In the genomic region with DNA sequence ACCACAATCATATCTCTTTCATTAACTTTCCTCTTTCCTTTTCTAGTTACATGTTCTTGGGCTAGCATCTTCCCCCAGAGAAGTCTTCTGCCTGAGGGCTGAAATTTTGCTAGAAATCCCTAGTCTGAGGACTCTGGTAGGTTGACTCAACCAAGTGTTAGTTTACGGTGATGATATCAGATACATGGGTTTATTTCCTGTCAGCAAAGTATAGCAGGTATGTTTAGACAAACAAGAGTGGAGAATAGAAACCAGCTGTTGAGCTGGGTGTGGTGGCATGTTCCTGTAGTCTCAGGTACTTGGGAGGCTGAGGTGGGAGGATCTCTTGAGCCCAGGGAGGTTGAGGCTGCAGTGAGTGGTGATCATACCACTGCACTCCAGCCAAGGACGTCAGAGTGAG, we compare ENCODE assay signal across 28 cellular contexts. TPM values are rescaled to one million over a fixed set of nuclear protein-coding genes. Genes with fewer than 3 reads are reported as not detected.
DNase-seq lines count a peak whose midpoint lies in the region; ATAC-seq, FAIRE-seq and TF ChIP-seq lines count a peak whose summit lies in the region.
"Had no signal": no experiment of that assay in that cellular context is flagged by ENCODE, and none has a peak within 500 bp of the region (broad histone marks: within the 10 kb centered on the region; RNA-seq: fewer than 3 reads in every experiment).

No MANE protein-coding gene starts in this region.

- H3K27ac Mint-ChIP-seq in activated CD8-positive, alpha-beta memory T cell treated with anti-CD3 and anti-CD28 coated beads, Interleukin-2, amount 10 ng/mL, durations not matched to agents 7 days and 5 days, result no peak overlapping the region

- no peak overlapping the region for H3K4me3 Mint-ChIP-seq in activated CD8-positive, alpha-beta memory T cell treated with anti-CD3 and anti-CD28 coated beads, Interleukin-2, amount 10 ng/mL, durations not matched to agents 7 days and 5 days

- H3K27ac ChIP-seq in esophagus muscularis mucosa (replicated peaks in 1 of 4), result no peak overlapping the region
- H3K27ac ChIP-seq: RWPE1 had no signal

- H3K9me3 Mint-ChIP-seq in activated CD8-positive, alpha-beta memory T cell treated with anti-CD3 and anti-CD28 coated beads, Interleukin-2, amount 10 ng/mL, durations not matched to agents 7 days and 5 days (ENCODE audit: low read depth), result no peaks in the 10 kb centered on the region

- H3K27me3 Mint-ChIP-seq in activated CD8-positive, alpha-beta memory T cell treated with anti-CD3 and anti-CD28 coated beads, Interleukin-2, amount 10 ng/mL, durations not matched to agents 7 days and 5 days, result peaks cover 3% of the 10 kb centered on the region

- no peaks in the 10 kb centered on the region for H3K4me1 ChIP-seq in esophagus muscularis mucosa

- TF ChIP-seq EP300 in esophagus muscularis mucosa (IDR thresholded peaks at IDR 0.05), result no peak

- no peak for TF ChIP-seq POLR2A in esophagus muscularis mucosa (IDR thresholded peaks at IDR 0.05; ENCODE audit: low read depth)

- CTCF ChIA-PET in activated CD8-positive, alpha-beta memory T cell treated with anti-CD3 and anti-CD28 coated beads, Interleukin-2, amount 10 ng/mL, durations not matched to agents 7 days and 5 days (lab: Charles Lee), result interaction anchor here (0.7 kb wide), 1 partner anchor 229 kb away, joined by 3 read pairs; no protein-coding TSS in a partner anchor

- intact Hi-C loops in esophagus muscularis mucosa (cut with DNase I), result no loop called here

- no peak for ATAC-seq in activated CD8-positive, alpha-beta memory T cell treated with anti-CD3 and anti-CD28 coated beads, Interleukin-2, amount 10 ng/mL, durations not matched to agents 7 days and 5 days
- ATAC-seq: HepG2 had no signal

- DNase-seq in activated CD8-positive, alpha-beta memory T cell treated with anti-CD3 and anti-CD28 coated beads, Interleukin-2, amount 50 U/mL, for 48 hours, result peak; percentile 15
- no peak for DNase-seq in activated CD8-positive, alpha-beta memory T cell treated with anti-CD3 and anti-CD28 coated beads, Interleukin-2, amount 10 ng/mL, durations not matched to agents 7 days and 5 days
- DNase-seq in bronchial epithelial cell (ENCODE audit: low read depth), result peak; percentile 55
- DNase-seq in esophagus muscularis mucosa (ENCODE audit: extremely low spot score), result peak; percentile 7
- no peak for DNase-seq in effector CD8-positive, alpha-beta T cell (lab: John Stamatoyannopoulos, UW)
- no peak for DNase-seq in Ammon's horn (ENCODE audit: low spot score)
- no peak for DNase-seq in NCI-H128 (lab: John Stamatoyannopoulos, UW; ENCODE audit: unreplicated experiment)
- DNase-seq in DMS 273 (lab: John Stamatoyannopoulos, UW; ENCODE audit: unreplicated experiment), result no peak
- DNase-seq: 8988T; ACHN; Calu3; DMS153; Karpas-422; NCI-H1105 treated with DMSO at 0.1 percent for 48 hours; NCI-H1694; NCI-H2029 treated with DMSO at 0.1 percent for 48 hours; NCI-H446 treated with DMSO at 0.1 percent for 48 hours; NCI-H526; NCI-H82; NK-92 treated with Interleukin-12 subunit alpha and Interleukin-12 subunit beta, amount 100 ng/mL, for 24 hours; SHP77 treated with DMSO at 0.1 percent for 48 hours had no signal

- FAIRE-seq in bronchial epithelial cell (lab: Jason Lieb, UNC), result no peak
- FAIRE-seq: GM18507, H54, HepG2 had no signal

- no peaks in the 10 kb centered on the region for H3K9me3 ChIP-seq in esophagus muscularis mucosa

- 87% methylated on average over 2 of the region's 2 CpGs for WGBS in esophagus muscularis mucosa

- TF ChIP-seq CTCF in bronchial epithelial cell (IDR thresholded peaks at IDR 0.05; ENCODE audit: insufficient read depth, low read length, severe bottlenecking) (no peak), esophagus muscularis mucosa (IDR thresholded peaks at IDR 0.05) (no peak)

- no peaks in the 10 kb centered on the region for H3K36me3 ChIP-seq in bronchial epithelial cell (ENCODE audit: control insufficient read depth, insufficient read depth, low read length)
- H3K36me3 ChIP-seq in esophagus muscularis mucosa, result no peaks in the 10 kb centered on the region

- H3K27me3 ChIP-seq in bronchial epithelial cell (ENCODE audit: control insufficient read depth, insufficient read depth, low read length) (no peaks in the 10 kb centered on the region), esophagus muscularis mucosa (peaks cover 0 to under 1% (median 0%) of the 10 kb centered on the region in 4 donors)

- no peaks in the 10 kb centered on the region for H3K36me3 Mint-ChIP-seq in activated CD8-positive, alpha-beta memory T cell treated with anti-CD3 and anti-CD28 coated beads, Interleukin-2, amount 10 ng/mL, durations not matched to agents 7 days and 5 days

- peaks cover 5% of the 10 kb centered on the region for H3K4me1 Mint-ChIP-seq in activated CD8-positive, alpha-beta memory T cell treated with anti-CD3 and anti-CD28 coated beads, Interleukin-2, amount 10 ng/mL, durations not matched to agents 7 days and 5 days

- H3K4me3 ChIP-seq in bronchial epithelial cell (ENCODE audit: low read depth, low read length) (no peak overlapping the region), esophagus muscularis mucosa (no peak overlapping the region)

RNA-seq across cellular contexts. Expression of gene FOLR1, which starts 11.2 kb away (rescaled TPM):
- not detected for total RNA-seq in activated CD8-positive, alpha-beta memory T cell treated with anti-CD3 and anti-CD28 coated beads, Interleukin-2, amount 10 ng/mL, durations not matched to agents 7 days and 5 days
- total RNA-seq in bronchial epithelial cell, result 0.53 and 1.3 TPM in 2 replicates
- 1 to 10 TPM in 1 of 4 donors, under 1 TPM in 1, not detected in 2; 0.40 to 1.0 TPM for total RNA-seq in esophagus muscularis mucosa
- total RNA-seq: Daoy, HepG2, HT1080 had no signal

RNA-seq across cellular contexts. Expression of gene FOLR2, which starts 13.4 kb away (rescaled TPM):
- total RNA-seq in activated CD8-positive, alpha-beta memory T cell treated with anti-CD3 and anti-CD28 coated beads, Interleukin-2, amount 10 ng/mL, durations not matched to agents 7 days and 5 days, result not detected
- total RNA-seq in bronchial epithelial cell, result not detected in 2 replicates
- total RNA-seq in esophagus muscularis mucosa, result 10 to 100 TPM; 26.6 to 78.7 (median 33.1) TPM
- total RNA-seq: Calu3, Daoy, G401, HepG2, HT1080 had no signal

RNA-seq across cellular contexts. Expression of gene INPPL1, which starts 21.4 kb away (rescaled TPM):
- 100 to 1,000 TPM; 152 to 157 TPM for total RNA-seq in activated CD8-positive, alpha-beta memory T cell treated with anti-CD3 and anti-CD28 coated beads, Interleukin-2, amount 10 ng/mL, durations not matched to agents 7 days and 5 days
- total RNA-seq in bronchial epithelial cell (12.6 and 24.6 TPM in 2 replicates), esophagus muscularis mucosa (100 to 1,000 TPM in 2 of 4 donors, 10 to 100 TPM in 2; 61.6 to 158 (median 100) TPM)

RNA-seq across cellular contexts. Expression of gene PHOX2A, which starts 40.8 kb away (rescaled TPM):
- not detected for total RNA-seq in activated CD8-positive, alpha-beta memory T cell treated with anti-CD3 and anti-CD28 coated beads, Interleukin-2, amount 10 ng/mL, durations not matched to agents 7 days and 5 days
- total RNA-seq in bronchial epithelial cell, result not detected in 2 replicates
- total RNA-seq in esophagus muscularis mucosa, result 1 to 10 TPM; 1.2 to 1.3 (median 1.3) TPM
- total RNA-seq: Calu3, Daoy, G401, HepG2, HT1080 had no signal

Comparison
In these comparisons a context has a peak if more than half of its experiments do, and no peak if none do; other contexts are left out.
1. DNase-seq: peak in activated CD8-positive, alpha-beta memory T cell treated with anti-CD3 and anti-CD28 coated beads, Interleukin-2, amount 50 U/mL, for 48 hours (single experiment), bronchial epithelial cell (single experiment) and esophagus muscularis mucosa (single experiment); none in activated CD8-positive, alpha-beta memory T cell treated with anti-CD3 and anti-CD28 coated beads, Interleukin-2, amount 10 ng/mL, durations not matched to agents 7 days and 5 days (single experiment), effector CD8-positive, alpha-beta T cell (single experiment), Ammon's horn (single experiment), NCI-H128 (single experiment) and DMS 273 (single experiment).
2. RNA of gene FOLR2, which starts 13.4 kb away (total RNA-seq): 26.6 to 78.7 TPM in esophagus muscularis mucosa; not detected in activated CD8-positive, alpha-beta memory T cell treated with anti-CD3 and anti-CD28 coated beads, Interleukin-2, amount 10 ng/mL, durations not matched to agents 7 days and 5 days and not detected in bronchial epithelial cell; every median in the first group is over 10 times any median in the second.